Comparison of ENCODE assay signal across 1 cellular context in genomic region chr5:142769793-142770649, GRCh38.
TF ChIP-seq lines count a peak whose summit lies in the region.

A gene with protein sequence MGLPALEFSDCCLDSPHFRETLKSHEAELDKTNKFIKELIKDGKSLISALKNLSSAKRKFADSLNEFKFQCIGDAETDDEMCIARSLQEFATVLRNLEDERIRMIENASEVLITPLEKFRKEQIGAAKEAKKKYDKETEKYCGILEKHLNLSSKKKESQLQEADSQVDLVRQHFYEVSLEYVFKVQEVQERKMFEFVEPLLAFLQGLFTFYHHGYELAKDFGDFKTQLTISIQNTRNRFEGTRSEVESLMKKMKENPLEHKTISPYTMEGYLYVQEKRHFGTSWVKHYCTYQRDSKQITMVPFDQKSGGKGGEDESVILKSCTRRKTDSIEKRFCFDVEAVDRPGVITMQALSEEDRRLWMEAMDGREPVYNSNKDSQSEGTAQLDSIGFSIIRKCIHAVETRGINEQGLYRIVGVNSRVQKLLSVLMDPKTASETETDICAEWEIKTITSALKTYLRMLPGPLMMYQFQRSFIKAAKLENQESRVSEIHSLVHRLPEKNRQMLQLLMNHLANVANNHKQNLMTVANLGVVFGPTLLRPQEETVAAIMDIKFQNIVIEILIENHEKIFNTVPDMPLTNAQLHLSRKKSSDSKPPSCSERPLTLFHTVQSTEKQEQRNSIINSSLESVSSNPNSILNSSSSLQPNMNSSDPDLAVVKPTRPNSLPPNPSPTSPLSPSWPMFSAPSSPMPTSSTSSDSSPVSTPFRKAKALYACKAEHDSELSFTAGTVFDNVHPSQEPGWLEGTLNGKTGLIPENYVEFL (plus strand): TSS chr5:142770377. CDS start chr5:142770762, 385 bp downstream.

TF ChIP-seq in HepG2, 621 proteins besides CTCF, POLR2A, EP300 and RAD21 (continued from another document and continues in another):
- TF ChIP-seq, protein P1, sequence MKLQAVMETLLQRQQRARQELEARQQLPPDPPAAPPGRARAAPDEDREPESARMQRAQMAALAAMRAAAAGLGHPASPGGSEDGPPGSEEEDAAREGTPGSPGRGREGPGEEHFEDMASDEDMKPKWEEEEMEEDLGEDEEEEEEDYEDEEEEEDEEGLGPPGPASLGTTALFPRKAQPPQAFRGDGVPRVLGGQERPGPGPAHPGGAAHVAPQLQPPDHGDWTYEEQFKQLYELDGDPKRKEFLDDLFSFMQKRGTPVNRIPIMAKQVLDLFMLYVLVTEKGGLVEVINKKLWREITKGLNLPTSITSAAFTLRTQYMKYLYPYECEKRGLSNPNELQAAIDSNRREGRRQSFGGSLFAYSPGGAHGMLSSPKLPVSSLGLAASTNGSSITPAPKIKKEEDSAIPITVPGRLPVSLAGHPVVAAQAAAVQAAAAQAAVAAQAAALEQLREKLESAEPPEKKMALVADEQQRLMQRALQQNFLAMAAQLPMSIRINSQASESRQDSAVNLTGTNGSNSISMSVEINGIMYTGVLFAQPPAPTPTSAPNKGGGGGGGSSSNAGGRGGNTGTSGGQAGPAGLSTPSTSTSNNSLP (IDR thresholded peaks at IDR 0.05; ENCODE audit: low read depth, low read length), result no peak
- no peak for TF ChIP-seq ZNF790 (CRISPR knock-in tag; IDR thresholded peaks at IDR 0.05; ENCODE audit: borderline replicate concordance)
- peak; percentile 60 for TF ChIP-seq ARID5B (CRISPR knock-in tag; IDR thresholded peaks at IDR 0.05)
- peak; percentile 64 for TF ChIP-seq GMEB1 (CRISPR knock-in tag; IDR thresholded peaks at IDR 0.05; ENCODE audit: borderline replicate concordance)
- no peak for TF ChIP-seq ATF1 (CRISPR knock-in tag; IDR thresholded peaks at IDR 0.05)
- no peak for TF ChIP-seq ZNF329 (CRISPR knock-in tag; IDR thresholded peaks at IDR 0.05; ENCODE audit: low read depth)
- 0 out of 2 replicates have a peak, but pooled peaks have one; percentile 31 for TF ChIP-seq MXD4 (CRISPR knock-in tag; IDR thresholded peaks at IDR 0.05)
- TF ChIP-seq, protein P2, sequence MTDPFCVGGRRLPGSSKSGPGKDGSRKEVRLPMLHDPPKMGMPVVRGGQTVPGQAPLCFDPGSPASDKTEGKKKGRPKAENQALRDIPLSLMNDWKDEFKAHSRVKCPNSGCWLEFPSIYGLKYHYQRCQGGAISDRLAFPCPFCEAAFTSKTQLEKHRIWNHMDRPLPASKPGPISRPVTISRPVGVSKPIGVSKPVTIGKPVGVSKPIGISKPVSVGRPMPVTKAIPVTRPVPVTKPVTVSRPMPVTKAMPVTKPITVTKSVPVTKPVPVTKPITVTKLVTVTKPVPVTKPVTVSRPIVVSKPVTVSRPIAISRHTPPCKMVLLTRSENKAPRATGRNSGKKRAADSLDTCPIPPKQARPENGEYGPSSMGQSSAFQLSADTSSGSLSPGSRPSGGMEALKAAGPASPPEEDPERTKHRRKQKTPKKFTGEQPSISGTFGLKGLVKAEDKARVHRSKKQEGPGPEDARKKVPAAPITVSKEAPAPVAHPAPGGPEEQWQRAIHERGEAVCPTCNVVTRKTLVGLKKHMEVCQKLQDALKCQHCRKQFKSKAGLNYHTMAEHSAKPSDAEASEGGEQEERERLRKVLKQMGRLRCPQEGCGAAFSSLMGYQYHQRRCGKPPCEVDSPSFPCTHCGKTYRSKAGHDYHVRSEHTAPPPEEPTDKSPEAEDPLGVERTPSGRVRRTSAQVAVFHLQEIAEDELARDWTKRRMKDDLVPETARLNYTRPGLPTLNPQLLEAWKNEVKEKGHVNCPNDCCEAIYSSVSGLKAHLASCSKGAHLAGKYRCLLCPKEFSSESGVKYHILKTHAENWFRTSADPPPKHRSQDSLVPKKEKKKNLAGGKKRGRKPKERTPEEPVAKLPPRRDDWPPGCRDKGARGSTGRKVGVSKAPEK (CRISPR knock-in tag; IDR thresholded peaks at IDR 0.05; ENCODE audit: borderline replicate concordance), result no peak
- TF ChIP-seq ZNF780A (CRISPR knock-in tag; IDR thresholded peaks at IDR 0.05), result no peak
- TF ChIP-seq ZNF17 (CRISPR knock-in tag; IDR thresholded peaks at IDR 0.05), result no peak
- 0 out of 2 replicates have a peak, but pooled peaks have one; percentile 70 for TF ChIP-seq ZNF34 (CRISPR knock-in tag; IDR thresholded peaks at IDR 0.05; ENCODE audit: borderline replicate concordance)
- peak; percentile 93 for TF ChIP-seq KMT2A (CRISPR knock-in tag; IDR thresholded peaks at IDR 0.05)
- peak; percentile 92 for TF ChIP-seq NAIF1 (CRISPR knock-in tag; IDR thresholded peaks at IDR 0.05; ENCODE audit: borderline replicate concordance)
- TF ChIP-seq, protein P3, sequence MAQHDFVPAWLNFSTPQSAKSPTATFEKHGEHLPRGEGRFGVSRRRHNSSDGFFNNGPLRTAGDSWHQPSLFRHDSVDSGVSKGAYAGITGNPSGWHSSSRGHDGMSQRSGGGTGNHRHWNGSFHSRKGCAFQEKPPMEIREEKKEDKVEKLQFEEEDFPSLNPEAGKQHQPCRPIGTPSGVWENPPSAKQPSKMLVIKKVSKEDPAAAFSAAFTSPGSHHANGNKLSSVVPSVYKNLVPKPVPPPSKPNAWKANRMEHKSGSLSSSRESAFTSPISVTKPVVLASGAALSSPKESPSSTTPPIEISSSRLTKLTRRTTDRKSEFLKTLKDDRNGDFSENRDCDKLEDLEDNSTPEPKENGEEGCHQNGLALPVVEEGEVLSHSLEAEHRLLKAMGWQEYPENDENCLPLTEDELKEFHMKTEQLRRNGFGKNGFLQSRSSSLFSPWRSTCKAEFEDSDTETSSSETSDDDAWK (CRISPR knock-in tag; IDR thresholded peaks at IDR 0.05), result no peak
- TF ChIP-seq MED1 (CRISPR knock-in tag; IDR thresholded peaks at IDR 0.05), result peak; percentile 68
- TF ChIP-seq ZNF33A (CRISPR knock-in tag; IDR thresholded peaks at IDR 0.05; ENCODE audit: borderline replicate concordance), result no peak
- no peak for TF ChIP-seq ZBTB21 (CRISPR knock-in tag; IDR thresholded peaks at IDR 0.05)
- TF ChIP-seq ZNF18 (CRISPR knock-in tag; IDR thresholded peaks at IDR 0.05; ENCODE audit: insufficient replicate concordance), result no peak
- no peak for TF ChIP-seq ATM (IDR thresholded peaks at IDR 0.05; ENCODE audit: borderline replicate concordance)
- no peak for TF ChIP-seq SYNCRIP (IDR thresholded peaks at IDR 0.05; ENCODE audit: insufficient read depth, low read depth, low read length)
- TF ChIP-seq, protein P4, sequence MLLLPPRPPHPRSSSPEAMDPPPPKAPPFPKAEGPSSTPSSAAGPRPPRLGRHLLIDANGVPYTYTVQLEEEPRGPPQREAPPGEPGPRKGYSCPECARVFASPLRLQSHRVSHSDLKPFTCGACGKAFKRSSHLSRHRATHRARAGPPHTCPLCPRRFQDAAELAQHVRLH (CRISPR knock-in tag; IDR thresholded peaks at IDR 0.05; ENCODE audit: borderline replicate concordance, low read depth), result no peak
- TF ChIP-seq ZNF276 (CRISPR knock-in tag; IDR thresholded peaks at IDR 0.05; ENCODE audit: low read depth), result no peak
- TF ChIP-seq, protein P5, sequence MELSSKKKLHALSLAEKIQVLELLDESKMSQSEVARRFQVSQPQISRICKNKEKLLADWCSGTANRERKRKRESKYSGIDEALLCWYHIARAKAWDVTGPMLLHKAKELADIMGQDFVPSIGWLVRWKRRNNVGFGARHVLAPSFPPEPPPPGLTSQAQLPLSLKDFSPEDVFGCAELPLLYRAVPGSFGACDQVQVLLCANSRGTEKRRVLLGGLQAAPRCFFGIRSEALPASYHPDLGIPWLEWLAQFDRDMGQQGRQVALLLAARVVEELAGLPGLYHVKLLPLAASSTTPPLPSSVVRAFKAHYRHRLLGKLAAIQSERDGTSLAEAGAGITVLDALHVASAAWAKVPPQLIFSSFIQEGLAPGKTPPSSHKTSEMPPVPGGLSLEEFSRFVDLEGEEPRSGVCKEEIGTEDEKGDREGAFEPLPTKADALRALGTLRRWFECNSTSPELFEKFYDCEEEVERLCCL (CRISPR knock-in tag; IDR thresholded peaks at IDR 0.05; ENCODE audit: borderline replicate concordance), result no peak
- TF ChIP-seq, protein P6, sequence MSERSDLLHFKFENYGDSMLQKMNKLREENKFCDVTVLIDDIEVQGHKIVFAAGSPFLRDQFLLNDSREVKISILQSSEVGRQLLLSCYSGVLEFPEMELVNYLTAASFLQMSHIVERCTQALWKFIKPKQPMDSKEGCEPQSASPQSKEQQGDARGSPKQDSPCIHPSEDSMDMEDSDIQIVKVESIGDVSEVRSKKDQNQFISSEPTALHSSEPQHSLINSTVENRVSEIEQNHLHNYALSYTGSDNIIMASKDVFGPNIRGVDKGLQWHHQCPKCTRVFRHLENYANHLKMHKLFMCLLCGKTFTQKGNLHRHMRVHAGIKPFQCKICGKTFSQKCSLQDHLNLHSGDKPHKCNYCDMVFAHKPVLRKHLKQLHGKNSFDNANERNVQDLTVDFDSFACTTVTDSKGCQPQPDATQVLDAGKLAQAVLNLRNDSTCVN (CRISPR knock-in tag; IDR thresholded peaks at IDR 0.05; ENCODE audit: borderline replicate concordance), result no peak
- no peak for TF ChIP-seq TSC22D2 (CRISPR knock-in tag; IDR thresholded peaks at IDR 0.05; ENCODE audit: borderline replicate concordance)
- 0 out of 2 replicates have a peak, but pooled peaks have one; percentile 16 for TF ChIP-seq SMAD3 (CRISPR knock-in tag; IDR thresholded peaks at IDR 0.05)
- no peak for TF ChIP-seq CREB1 (IDR thresholded peaks at IDR 0.05)
- TF ChIP-seq CREB1 (CRISPR knock-in tag; IDR thresholded peaks at IDR 0.05), result peak; percentile 67
- no peak for TF ChIP-seq ELF4 (CRISPR knock-in tag; IDR thresholded peaks at IDR 0.05; ENCODE audit: borderline replicate concordance)
- no peak for TF ChIP-seq SOX6 (IDR thresholded peaks at IDR 0.05)
- TF ChIP-seq SOX6 (CRISPR knock-in tag; IDR thresholded peaks at IDR 0.05), result no peak
- peak; percentile 55 for TF ChIP-seq PHF8 (CRISPR knock-in tag; IDR thresholded peaks at IDR 0.05)
- no peak; a peak in 1 of 4 replicates for TF ChIP-seq KLF16 (CRISPR knock-in tag; IDR thresholded peaks at IDR 0.05)
- TF ChIP-seq ZNF775 (CRISPR knock-in tag; IDR thresholded peaks at IDR 0.05; ENCODE audit: borderline replicate concordance), result 0 out of 2 replicates have a peak, but pooled peaks have one; percentile 33
- no peak for TF ChIP-seq ZNF33B (CRISPR knock-in tag; IDR thresholded peaks at IDR 0.05)
- TF ChIP-seq ZNF737 (CRISPR knock-in tag; IDR thresholded peaks at IDR 0.05; ENCODE audit: borderline replicate concordance), result no peak
- TF ChIP-seq GABPB1 (CRISPR knock-in tag; IDR thresholded peaks at IDR 0.05), result peak; percentile 78
- TF ChIP-seq ZNF367 (CRISPR knock-in tag; IDR thresholded peaks at IDR 0.05; ENCODE audit: borderline replicate concordance), result no peak
- no peak for TF ChIP-seq DNMT3B (CRISPR knock-in tag; conservative IDR thresholded peaks at IDR 0.05)
